ENCODE assay signal across 1 cellular context in genomic region chr16:73092236-73092781, GRCh38.
TF ChIP-seq lines count a peak whose summit lies in the region.

No MANE protein-coding gene starts in this region.

TF ChIP-seq in HepG2, 621 proteins besides CTCF, POLR2A, EP300 and RAD21 (continued from another document):
- TF ChIP-seq HOMEZ (CRISPR knock-in tag; IDR thresholded peaks at IDR 0.05; ENCODE audit: low read depth) (peak; percentile 63), ZKSCAN8 (CRISPR knock-in tag; IDR thresholded peaks at IDR 0.05; ENCODE audit: borderline replicate concordance) (peak; percentile 24; the same call in 1 of the 2 replicates), ZNF501 (CRISPR knock-in tag; IDR thresholded peaks at IDR 0.05) (peak; percentile 24; the same call in 1 of the 2 replicates), NR2F2 (IDR thresholded peaks at IDR 0.05; ENCODE audit: borderline replicate concordance, low read depth) (0 out of 2 replicates have a peak, but pooled peaks have one; percentile 11), LCORL (IDR thresholded peaks at IDR 0.05) (no peak), LCORL (CRISPR knock-in tag; IDR thresholded peaks at IDR 0.05) (no peak), NFAT5 (CRISPR knock-in tag; IDR thresholded peaks at IDR 0.05) (no peak), ZNF350 (CRISPR knock-in tag; IDR thresholded peaks at IDR 0.05; ENCODE audit: borderline replicate concordance, low read depth) (no peak), ZNF468 (CRISPR knock-in tag; IDR thresholded peaks at IDR 0.05) (no peak), FUBP1 (CRISPR knock-in tag; IDR thresholded peaks at IDR 0.05; ENCODE audit: borderline replicate concordance) (no peak), ZKSCAN5 (CRISPR knock-in tag; IDR thresholded peaks at IDR 0.05) (no peak), HOXD1 (CRISPR knock-in tag; IDR thresholded peaks at IDR 0.05) (no peak), SOX13 (IDR thresholded peaks at IDR 0.05) (no peak), SOX13 (CRISPR knock-in tag; conservative IDR thresholded peaks at IDR 0.05 in 1 of 2, IDR thresholded peaks at IDR 0.05 in 1 of 2) (peak in 1 of 2 experiments; percentile 73; a peak in 2 of 4 replicates), NFYC (CRISPR knock-in tag; IDR thresholded peaks at IDR 0.05) (0 out of 2 replicates have a peak, but pooled peaks have one; percentile 9), DDIT3 (CRISPR knock-in tag; IDR thresholded peaks at IDR 0.05) (no peak), ZNF550 (CRISPR knock-in tag; IDR thresholded peaks at IDR 0.05; ENCODE audit: borderline replicate concordance) (no peak)
